ENCODE assay signal across 9 cellular contexts in the genomic region with DNA sequence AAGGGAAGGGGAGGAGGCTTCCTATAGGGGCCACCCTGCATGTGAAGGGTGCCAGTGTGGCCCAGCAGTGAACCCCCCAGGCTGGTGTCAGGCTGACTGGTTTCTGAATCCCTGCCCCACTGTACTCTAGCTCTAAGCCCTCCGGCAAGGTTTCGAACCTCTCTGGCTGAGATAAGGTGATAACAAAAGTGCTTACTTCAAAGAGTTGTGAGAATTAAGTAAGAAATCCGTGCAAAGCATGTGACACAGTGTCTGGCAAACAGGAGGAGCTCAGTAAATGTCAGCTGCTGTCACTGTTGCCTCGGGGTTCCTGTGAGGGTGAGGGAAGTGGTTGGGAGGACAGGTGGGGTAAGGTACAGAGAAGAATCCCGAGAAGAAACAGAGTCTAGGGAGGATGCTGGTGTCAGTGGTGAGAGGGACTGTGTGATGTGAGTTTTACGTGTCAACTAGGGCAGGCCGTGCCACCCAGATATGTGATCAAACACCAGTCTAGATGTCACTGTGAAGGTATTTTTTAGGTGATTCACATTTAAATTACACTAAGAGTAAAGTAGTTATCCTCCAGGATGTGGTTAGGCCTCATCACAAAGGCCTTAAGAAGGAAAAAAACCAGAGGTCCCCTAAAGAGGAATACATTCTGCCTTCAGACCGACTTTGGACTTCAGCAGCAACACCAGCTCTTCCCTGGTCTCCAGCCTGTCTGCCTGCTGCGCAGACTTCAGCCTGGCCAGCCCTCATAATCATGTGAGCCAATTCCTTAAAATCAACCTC.
DNase-seq lines count a peak whose midpoint lies in the region; ATAC-seq, FAIRE-seq and TF ChIP-seq lines count a peak whose summit lies in the region.
"Had no signal": no experiment of that assay in that cellular context is flagged by ENCODE, and none has a peak within 500 bp of the region (broad histone marks: within the 10 kb centered on the region; RNA-seq: fewer than 3 reads in every experiment).

No MANE protein-coding gene starts in this region.

- no peak overlapping the region; the same call in 1 of the 2 replicates for H3K4me2 ChIP-seq in IMR-90 (ENCODE audit: low read depth, low read length)

- no peak overlapping the region for H3K56ac ChIP-seq in IMR-90 (ENCODE audit: extremely low read depth, insufficient read depth, low read length)

- peaks cover 8% of the 10 kb centered on the region; the same call in 1 of the 2 replicates for H3K4me1 ChIP-seq in IMR-90 (ENCODE audit: control insufficient read depth, insufficient read depth, low read length)
- peaks cover 4% of the 10 kb centered on the region for H3K4me1 ChIP-seq in foreskin keratinocyte

- no peak overlapping the region for H3K9ac ChIP-seq in IMR-90 (ENCODE audit: low read depth, low read length)

- H4K5ac ChIP-seq in IMR-90 (ENCODE audit: low read depth, low read length), result peak overlapping the region; percentile 37; the same call in 1 of the 2 replicates

- H3K36me3 ChIP-seq in IMR-90 (ENCODE audit: control insufficient read depth, insufficient read depth, low read length), result no peaks in the 10 kb centered on the region

- POLR2A ChIA-PET in IMR-90 (lab: Charles Lee; ENCODE audit: unreplicated experiment), result no interaction called here

- intact Hi-C loops in IMR-90 (cut with micrococcal nuclease), result no loop called here

- peak; percentile 43 for DNase-seq in IMR-90
- peak; percentile 69 for DNase-seq in activated CD8-positive, alpha-beta memory T cell treated with anti-CD3 and anti-CD28 coated beads, Interleukin-2, amount 50 U/mL, for 48 hours
- DNase-seq in foreskin keratinocyte, result peak; percentile 62 to 82
- DNase-seq in stimulated activated CD4-positive, alpha-beta T cell treated with anti-CD3 and anti-CD28 coated beads, TNF-alpha, amount 100 ng/mL, for 4 hours (ENCODE audit: low read depth in 3 of 3), result peak; percentile 8 to 25 (median 11)
- DNase-seq in CD1c-positive myeloid dendritic cell (ENCODE audit: extremely low spot score), result no peak
- no peak for DNase-seq in nucleus accumbens (lab: John Stamatoyannopoulos, UW)
- no peak for DNase-seq in GM12892 (ENCODE audit: insufficient read length)

- no peak for TF ChIP-seq CTCF in IMR-90 (conservative IDR thresholded peaks at IDR 0.05; ENCODE audit: low read depth, low read length)
- TF ChIP-seq CTCF in foreskin keratinocyte (conservative IDR thresholded peaks at IDR 0.05), result no peak

- H3K27me3 ChIP-seq in IMR-90 (ENCODE audit: control insufficient read depth, insufficient read depth, low read length), result no peaks in the 10 kb centered on the region
- no peaks in the 10 kb centered on the region for H3K27me3 ChIP-seq in foreskin keratinocyte

- H3K27ac ChIP-seq in IMR-90 (ENCODE audit: insufficient read depth, low read length), result no peak overlapping the region
- no peak overlapping the region for H3K27ac ChIP-seq in foreskin keratinocyte
- H3K27ac ChIP-seq: RWPE1 had no signal

- BruUV-seq in IMR-90 (replicated peaks; lab: Mats Ljungman, UMichigan), result no TSS peak

- TF ChIP-seq POLR2A in IMR-90 (IDR thresholded peaks at IDR 0.05; ENCODE audit: low read depth, low read length), result peak; percentile 32; the same call in 1 of the 2 replicates
- no peak for TF ChIP-seq POLR2A in GM12892 (IDR thresholded peaks at IDR 0.05; ENCODE audit: low read depth, low read length)

- WGBS in IMR-90 (ENCODE audit: extremely low coverage in 2 of 2, insufficient read length in 1 of 2), 2 experiments, result 30% methylated on average over 3 of the region's 9 CpGs; no CpG with 5 or more reads in 1 of the 2 experiments

- in situ Hi-C loops in IMR-90 (cut with MboI; ENCODE audit: low sequenced_read_pairs), result no loop called here

- H3K4ac ChIP-seq in IMR-90 (ENCODE audit: low read depth, low read length), result peak overlapping the region; percentile 68

- peak overlapping the region; percentile 95 for H2AK5ac ChIP-seq in IMR-90 (ENCODE audit: low read depth, low read length)

- dilution Hi-C loops in IMR-90 (cut with HindIII; ENCODE audit: low sequenced_read_pairs, unreplicated experiment), result no loop called here

- H2AK9ac ChIP-seq in IMR-90 (replicated peaks; ENCODE audit: low read depth, low read length, poor library complexity), result peak overlapping the region; percentile 71

- TF ChIP-seq RAD21 in IMR-90 (IDR thresholded peaks at IDR 0.05; ENCODE audit: low read length), result no peak

- peaks cover 3% of the 10 kb centered on the region; the same call in 1 of the 2 replicates for H3K9me1 ChIP-seq in IMR-90 (ENCODE audit: insufficient read depth, low read length)

- peak overlapping the region; percentile 69 for H2BK120ac ChIP-seq in IMR-90 (ENCODE audit: low read depth, low read length)

- H4K91ac ChIP-seq in IMR-90 (ENCODE audit: insufficient read depth, low read depth, low read length), result peak overlapping the region; percentile 75; the same call in 1 of the 2 replicates

- no peaks in the 10 kb centered on the region for H4K20me1 ChIP-seq in IMR-90 (ENCODE audit: insufficient read depth, low read length)

- no peaks in the 10 kb centered on the region for H3K9me3 ChIP-seq in IMR-90 (ENCODE audit: control insufficient read depth, insufficient read depth, low read length)

- H4K8ac ChIP-seq in IMR-90 (ENCODE audit: low read depth in 2 of 2, low read length in 2 of 2), result peak overlapping the region; percentile 86 to 87

- H2BK5ac ChIP-seq in IMR-90 (ENCODE audit: low read depth, low read length, poor library complexity, severe bottlenecking), result peak overlapping the region; percentile 36

- peak overlapping the region; percentile 40; the same call in 1 of the 2 replicates for H2BK20ac ChIP-seq in IMR-90 (ENCODE audit: low read depth, low read length)

- H3K14ac ChIP-seq in IMR-90 (replicated peaks; ENCODE audit: low read depth, low read length), result peak overlapping the region; percentile 51

- peak overlapping the region; percentile 96; the same call in 2 of the 3 replicates for H2BK15ac ChIP-seq in IMR-90 (ENCODE audit: low read depth, low read length)

- peak overlapping the region; percentile 1; the same call in 1 of the 2 replicates for H3K18ac ChIP-seq in IMR-90 (ENCODE audit: low read depth, low read length)

- H3K23ac ChIP-seq in IMR-90 (ENCODE audit: low read depth, low read length), result peak overlapping the region; percentile 62; the same call in 1 of the 2 replicates

- H2AFZ ChIP-seq in IMR-90 (replicated peaks; ENCODE audit: low read length, poor library complexity), result peak overlapping the region; percentile 78

- CTCF ChIA-PET in IMR-90 (lab: Yijun Ruan, JAX), result interaction anchor here (0.7 kb wide), 1 partner anchor 302 kb away, joined by 3 read pairs; no protein-coding TSS in a partner anchor

- FAIRE-seq in GM12892 (lab: Jason Lieb, UNC), result no peak

- H3K4me3 ChIP-seq in IMR-90 (ENCODE audit: insufficient read depth, low read depth, low read length), result no peak overlapping the region

- ATAC-seq in IMR-90 (ENCODE audit: low read depth) (peak; percentile 59), foreskin keratinocyte (peak; percentile 64), HG02623 (IDR thresholded peaks at IDR 0.05; ENCODE audit: unreplicated experiment) (no peak)

- H3K79me1 ChIP-seq in IMR-90 (ENCODE audit: low read depth in 1 of 2, low read length in 2 of 2), result peaks cover 0 to 6% of the 10 kb centered on the region in 2 experiments; a peak in 1 of 4 replicates

TF ChIP-seq in IMR-90, 13 proteins besides CTCF, POLR2A, EP300 and RAD21:
- TF ChIP-seq MXI1 (IDR thresholded peaks at IDR 0.05; ENCODE audit: borderline replicate concordance, low read depth, low read length), result no peak
- TF ChIP-seq CEBPB (IDR thresholded peaks at IDR 0.05; ENCODE audit: low read depth, low read length), result no peak
- no peak for TF ChIP-seq FOS (IDR thresholded peaks at IDR 0.05; ENCODE audit: low read depth, low read length)
- TF ChIP-seq RCOR1 (IDR thresholded peaks at IDR 0.05; ENCODE audit: insufficient replicate concordance, low read length), result no peak
- TF ChIP-seq, protein P1, sequence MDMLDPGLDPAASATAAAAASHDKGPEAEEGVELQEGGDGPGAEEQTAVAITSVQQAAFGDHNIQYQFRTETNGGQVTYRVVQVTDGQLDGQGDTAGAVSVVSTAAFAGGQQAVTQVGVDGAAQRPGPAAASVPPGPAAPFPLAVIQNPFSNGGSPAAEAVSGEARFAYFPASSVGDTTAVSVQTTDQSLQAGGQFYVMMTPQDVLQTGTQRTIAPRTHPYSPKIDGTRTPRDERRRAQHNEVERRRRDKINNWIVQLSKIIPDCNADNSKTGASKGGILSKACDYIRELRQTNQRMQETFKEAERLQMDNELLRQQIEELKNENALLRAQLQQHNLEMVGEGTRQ (IDR thresholded peaks at IDR 0.05; ENCODE audit: low read depth, low read length), result no peak
- no peak for TF ChIP-seq ELK1 (IDR thresholded peaks at IDR 0.05; ENCODE audit: borderline replicate concordance, low read depth, low read length)
- TF ChIP-seq BHLHE40 (IDR thresholded peaks at IDR 0.05; ENCODE audit: low read depth, low read length), result no peak
- no peak for TF ChIP-seq MAZ (IDR thresholded peaks at IDR 0.05; ENCODE audit: borderline replicate concordance, low read depth, low read length)
- TF ChIP-seq SMC3 (IDR thresholded peaks at IDR 0.05; ENCODE audit: low read depth, low read length), result no peak
- TF ChIP-seq CHD1 (IDR thresholded peaks at IDR 0.05; ENCODE audit: low read depth, low read length), result no peak
- TF ChIP-seq MAFK (IDR thresholded peaks at IDR 0.05; ENCODE audit: low read depth, low read length), result no peak
- no peak for TF ChIP-seq RFX5 (IDR thresholded peaks at IDR 0.05; ENCODE audit: low read depth, low read length)
- TF ChIP-seq NFE2L2 (IDR thresholded peaks at IDR 0.05; ENCODE audit: low read depth, low read length), result no peak

Comparison
In these comparisons a context has a peak if more than half of its experiments do, and no peak if none do; other contexts are left out.
1. DNase-seq: peak in IMR-90 (single experiment), activated CD8-positive, alpha-beta memory T cell treated with anti-CD3 and anti-CD28 coated beads, Interleukin-2, amount 50 U/mL, for 48 hours (single experiment), foreskin keratinocyte (2 of 2) and stimulated activated CD4-positive, alpha-beta T cell treated with anti-CD3 and anti-CD28 coated beads, TNF-alpha, amount 100 ng/mL, for 4 hours (3 of 3); none in CD1c-positive myeloid dendritic cell (single experiment), nucleus accumbens (0 of 56) and GM12892 (single experiment).